Comparison of ENCODE assay signal across 24 cellular contexts in genomic region chr13:74487091-74487722, GRCh38.
DNase-seq lines count a peak whose midpoint lies in the region; ATAC-seq lines count a peak whose summit lies in the region.
"Had no signal": no experiment of that assay in that cellular context is flagged by ENCODE, and none has a peak within 500 bp of the region (broad histone marks: within the 10 kb centered on the region; RNA-seq: fewer than 3 reads in every experiment).

No MANE protein-coding gene starts in this region.

- DNase-seq in GM04504 (ENCODE audit: low read depth) (peak; percentile 1), brain pericyte (ENCODE audit: low read depth, low spot score) (peak; percentile 32), neuronal stem cell (ENCODE audit: low spot score) (no peak), SHP77 (lab: John Stamatoyannopoulos, UW) (no peak)
- no peak for DNase-seq in activated naive CD8-positive, alpha-beta T cell treated with anti-CD3 and anti-CD28 coated beads, Interleukin-2, amount 50 U/mL, for 24 hours
- DNase-seq in activated T-cell treated with anti-CD3 and anti-CD28 coated beads, Interleukin-2, amount 50 U/mL, for 4 hours = no peak
- DNase-seq: BE2C; CD8-positive, alpha-beta memory T cell; DMS 273 treated with DMSO at 0.1 percent for 48 hours; DMS79; EL; GDM1; H7; KBM-7; MG63; NCI-H2081; NCI-H2227 treated with DMSO at 0.1 percent for 48 hours; NCI-H526 treated with DMSO at 0.1 percent for 48 hours; SK-N-SH had no signal

- H3K27me3 Mint-ChIP-seq in activated naive CD8-positive, alpha-beta T cell treated with anti-CD3 and anti-CD28 coated beads, Interleukin-2, amount 50 U/mL, for 24 hours = no peaks in the 10 kb centered on the region
- no peaks in the 10 kb centered on the region for H3K27me3 Mint-ChIP-seq in activated T-cell treated with anti-CD3 and anti-CD28 coated beads, Interleukin-2, amount 50 U/mL, for 4 hours (ENCODE audit: low read depth)

- no peak overlapping the region for H2BK120ac ChIP-seq in neuronal stem cell (ENCODE audit: low read depth, low read length)

- no peak overlapping the region for H2AK5ac ChIP-seq in neuronal stem cell (ENCODE audit: low read depth, low read length)

- H2BK5ac ChIP-seq in neuronal stem cell (ENCODE audit: low read length) = no peak overlapping the region

- H4K8ac ChIP-seq in neuronal stem cell (ENCODE audit: low read depth, low read length) = no peak overlapping the region

- no peak overlapping the region for H3K4ac ChIP-seq in neuronal stem cell (ENCODE audit: low read length)

- no peak for ATAC-seq in HG03280 (IDR thresholded peaks at IDR 0.05; ENCODE audit: unreplicated experiment)
- ATAC-seq in activated naive CD8-positive, alpha-beta T cell treated with anti-CD3 and anti-CD28 coated beads, Interleukin-2, amount 50 U/mL, for 24 hours = no peak
- no peak for ATAC-seq in activated T-cell treated with anti-CD3 and anti-CD28 coated beads, Interleukin-2, amount 50 U/mL, for 4 hours
- ATAC-seq: A549, Panc1 had no signal

- H3K4me1 ChIP-seq in neuronal stem cell (ENCODE audit: control insufficient read depth in 2 of 2, insufficient read depth in 1 of 2, low read depth in 1 of 2, low read length in 2 of 2) = no peaks in the 10 kb centered on the region
- H3K4me1 ChIP-seq: A549, BE2C had no signal

- no peak overlapping the region for H3K18ac ChIP-seq in neuronal stem cell (ENCODE audit: low read length)

- H3K27ac ChIP-seq in neuronal stem cell (replicated peaks; ENCODE audit: low read length) = no peak overlapping the region
- H3K27ac ChIP-seq: A549, RWPE1 had no signal

- no peaks in the 10 kb centered on the region for H3K27me3 ChIP-seq in neuronal stem cell (ENCODE audit: control insufficient read depth in 3 of 3, insufficient read depth in 3 of 3, low read depth in 1 of 3, low read length in 3 of 3)
- H3K27me3 ChIP-seq: BE2C, MG63 had no signal

- H2BK12ac ChIP-seq in neuronal stem cell (ENCODE audit: low read length) = no peak overlapping the region

- H3K9me3 Mint-ChIP-seq in activated naive CD8-positive, alpha-beta T cell treated with anti-CD3 and anti-CD28 coated beads, Interleukin-2, amount 50 U/mL, for 24 hours = no peaks in the 10 kb centered on the region
- no peaks in the 10 kb centered on the region for H3K9me3 Mint-ChIP-seq in activated T-cell treated with anti-CD3 and anti-CD28 coated beads, Interleukin-2, amount 50 U/mL, for 4 hours

- H3K14ac ChIP-seq in neuronal stem cell (ENCODE audit: low read length) = no peak overlapping the region

- no peak overlapping the region for H4K91ac ChIP-seq in neuronal stem cell (ENCODE audit: low read depth, low read length, poor library complexity)

- no peaks in the 10 kb centered on the region for H3K4me1 Mint-ChIP-seq in activated naive CD8-positive, alpha-beta T cell treated with anti-CD3 and anti-CD28 coated beads, Interleukin-2, amount 50 U/mL, for 24 hours
- H3K4me1 Mint-ChIP-seq in activated T-cell treated with anti-CD3 and anti-CD28 coated beads, Interleukin-2, amount 50 U/mL, for 4 hours (ENCODE audit: low read depth) = no peaks in the 10 kb centered on the region
- H3K4me1 Mint-ChIP-seq: CD14-positive monocyte had no signal

- H3K4me3 ChIP-seq in neuronal stem cell (ENCODE audit: low read length in 2 of 2) = no peak overlapping the region
- H3K4me3 ChIP-seq: A549, MG63 had no signal

- H3K4me3 Mint-ChIP-seq in activated naive CD8-positive, alpha-beta T cell treated with anti-CD3 and anti-CD28 coated beads, Interleukin-2, amount 50 U/mL, for 24 hours = no peak overlapping the region
- no peak overlapping the region for H3K4me3 Mint-ChIP-seq in activated T-cell treated with anti-CD3 and anti-CD28 coated beads, Interleukin-2, amount 50 U/mL, for 4 hours
- H3K4me3 Mint-ChIP-seq: CD14-positive monocyte; CD8-positive, alpha-beta memory T cell had no signal

- no peak overlapping the region for H3K23ac ChIP-seq in neuronal stem cell (ENCODE audit: low read depth, low read length, poor library complexity)

- no peaks in the 10 kb centered on the region for H3K36me3 ChIP-seq in neuronal stem cell (replicated peaks in 1 of 2; ENCODE audit: control insufficient read depth in 2 of 2, insufficient read depth in 2 of 2, low read length in 2 of 2)
- H3K36me3 ChIP-seq: BE2C, MG63 had no signal

- H3K9ac ChIP-seq in neuronal stem cell (ENCODE audit: low read depth, low read length, poor library complexity) = no peak overlapping the region
- H3K9ac ChIP-seq: SK-N-SH had no signal

- H3K9me3 ChIP-seq in neuronal stem cell (replicated peaks in 1 of 2; ENCODE audit: control insufficient read depth in 2 of 2, insufficient read depth in 1 of 2, low read depth in 1 of 2, low read length in 2 of 2) = no peaks in the 10 kb centered on the region
- H3K9me3 ChIP-seq: A549, BE2C, MG63, SK-N-SH had no signal

- H3K36me3 Mint-ChIP-seq in activated naive CD8-positive, alpha-beta T cell treated with anti-CD3 and anti-CD28 coated beads, Interleukin-2, amount 50 U/mL, for 24 hours (ENCODE audit: low read depth) = no peaks in the 10 kb centered on the region
- H3K36me3 Mint-ChIP-seq in activated T-cell treated with anti-CD3 and anti-CD28 coated beads, Interleukin-2, amount 50 U/mL, for 4 hours (ENCODE audit: insufficient read depth) = no peaks in the 10 kb centered on the region
- H3K36me3 Mint-ChIP-seq: CD14-positive monocyte had no signal

- no CpG with 5 or more reads among the region's 3 CpGs for WGBS in neuronal stem cell (ENCODE audit: extremely low coverage in 2 of 2, insufficient read length in 2 of 2, insufficient replicate concordance in 1 of 2), 2 donors

- no peak overlapping the region for H3K27ac Mint-ChIP-seq in activated naive CD8-positive, alpha-beta T cell treated with anti-CD3 and anti-CD28 coated beads, Interleukin-2, amount 50 U/mL, for 24 hours
- H3K27ac Mint-ChIP-seq: CD14-positive monocyte; CD8-positive, alpha-beta memory T cell had no signal

- no peak overlapping the region for H2BK15ac ChIP-seq in neuronal stem cell (ENCODE audit: low read length)

- no peaks in the 10 kb centered on the region for H3K79me1 ChIP-seq in neuronal stem cell (ENCODE audit: low read depth, low read length)

- H3K4me2 ChIP-seq in neuronal stem cell (ENCODE audit: insufficient read depth, low read length, poor library complexity, severe bottlenecking) = no peak overlapping the region
- H3K4me2 ChIP-seq: A549, SK-N-SH had no signal

- H2AFZ ChIP-seq in neuronal stem cell (ENCODE audit: low read length) = peak overlapping the region; percentile 28

Comparison
In these comparisons a context has a peak if more than half of its experiments do, and no peak if none do; other contexts are left out.
1. DNase-seq: peak in GM04504 (single experiment) and brain pericyte (single experiment); none in neuronal stem cell (single experiment), activated naive CD8-positive, alpha-beta T cell treated with anti-CD3 and anti-CD28 coated beads, Interleukin-2, amount 50 U/mL, for 24 hours (single experiment), SHP77 (0 of 2) and activated T-cell treated with anti-CD3 and anti-CD28 coated beads, Interleukin-2, amount 50 U/mL, for 4 hours (single experiment).